Comparison of ENCODE assay signal across 8 cellular contexts in the genomic region with DNA sequence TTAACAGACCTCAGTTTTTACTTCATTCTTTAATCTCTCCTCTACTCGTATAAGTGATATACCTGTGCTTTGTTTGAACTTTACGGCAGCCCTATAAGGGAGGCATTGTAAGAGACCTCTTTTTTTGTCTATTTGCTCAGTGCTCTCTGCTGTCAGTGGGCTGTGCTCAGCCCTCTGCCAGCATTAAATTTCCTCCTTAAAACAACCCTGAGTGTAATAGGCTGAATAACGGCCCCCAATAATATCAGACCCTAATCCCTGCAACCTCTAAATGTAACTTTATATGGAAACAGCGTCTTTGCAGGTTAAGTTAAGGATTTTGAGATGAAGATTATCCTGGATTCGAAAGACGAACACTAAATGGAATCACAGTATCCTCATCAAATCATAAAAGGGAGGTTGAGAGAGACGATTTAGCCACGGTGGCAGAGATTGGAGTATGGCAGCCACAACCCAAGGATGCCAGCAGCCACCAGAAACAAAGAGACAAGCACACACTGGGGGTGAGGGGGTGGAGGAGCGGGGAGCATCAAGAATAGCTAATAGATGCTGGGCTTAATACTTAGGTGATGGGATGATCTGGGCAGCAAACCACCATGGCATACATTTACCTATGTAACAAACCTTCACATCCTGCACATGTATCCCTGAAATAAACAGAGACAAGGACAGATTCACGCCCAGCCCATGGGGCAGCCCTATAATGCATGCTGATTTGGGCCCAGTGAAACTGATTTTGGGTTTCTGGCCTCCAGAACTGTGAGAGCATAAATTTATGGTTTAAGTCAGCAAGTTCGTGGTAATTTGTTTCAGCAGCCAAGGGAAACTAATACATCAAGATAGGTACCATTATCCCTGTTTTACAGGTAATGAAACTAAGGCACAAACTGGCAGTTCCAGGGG. TPM values are rescaled to one million over a fixed set of nuclear protein-coding genes. Genes with fewer than 3 reads are reported as not detected.
DNase-seq lines count a peak whose midpoint lies in the region; ATAC-seq, FAIRE-seq and TF ChIP-seq lines count a peak whose summit lies in the region.

No MANE protein-coding gene starts in this region.

- CTCF ChIA-PET in H1 (lab: Charles Lee; ENCODE audit: partially characterized antibody): interaction anchor here (1.2 to 1.9 kb wide), 2 partner anchors 14 to 247 kb away, joined by 3 to 8 read pairs; a partner anchor contains a TSS

- H3K27me3 Mint-ChIP-seq in natural killer cell treated with Interleukin-12 subunit alpha and Interleukin-12 subunit beta and Interleukin-15 and Interleukin-18, amount 100 ng/mL, for 72 hours: no peaks in the 10 kb centered on the region

- no peak for TF ChIP-seq CTCF in H1 (IDR thresholded peaks at IDR 0.05; ENCODE audit: control extremely low read depth in 1 of 3, insufficient read depth in 1 of 3, low read depth in 1 of 3, low read length in 3 of 3)

- POLR2A ChIA-PET in H1 (lab: Charles Lee; ENCODE audit: partially characterized antibody): interaction anchor here (1.0 to 2.4 kb wide), 2 partner anchors 13 to 15 kb away, joined by 4 to 7 read pairs; a partner anchor contains a TSS

- H2BK12ac ChIP-seq in H1 (ENCODE audit: low read depth, low read length): no peak overlapping the region; the same call in 1 of the 2 replicates

- no peak overlapping the region for H3K14ac ChIP-seq in H1 (ENCODE audit: insufficient read length)

- H3K23ac ChIP-seq in H1 (ENCODE audit: insufficient read length): no peak overlapping the region

- peak overlapping the region; percentile 83 to 90 for H3K4me2 ChIP-seq in H1 (ENCODE audit: insufficient read depth in 1 of 2, low read depth in 2 of 2, low read length in 2 of 2)

- no peaks in the 10 kb centered on the region for H3K9me3 ChIP-seq in H1 (ENCODE audit: insufficient read depth in 2 of 2, low read depth in 1 of 2, low read length in 1 of 2)

- TF ChIP-seq RAD21 in H1 (IDR thresholded peaks at IDR 0.05 in 1 of 2, conservative IDR thresholded peaks at IDR 0.05 in 1 of 2; ENCODE audit: low read depth in 2 of 2, low read length in 2 of 2): no peak

- H3K36me3 Mint-ChIP-seq in natural killer cell treated with Interleukin-12 subunit alpha and Interleukin-12 subunit beta and Interleukin-15 and Interleukin-18, amount 100 ng/mL, for 72 hours: peaks cover 6% of the 10 kb centered on the region

- peak overlapping the region; percentile 99 to 100 for H3K27ac Mint-ChIP-seq in natural killer cell treated with Interleukin-12 subunit alpha and Interleukin-12 subunit beta and Interleukin-15 and Interleukin-18, amount 100 ng/mL, for 72 hours

- H4K8ac ChIP-seq in H1 (ENCODE audit: extremely low read depth, insufficient read depth, low read length): no peak overlapping the region

- peaks cover 35 to 38% of the 10 kb centered on the region in 2 donors for H3K4me1 Mint-ChIP-seq in natural killer cell treated with Interleukin-12 subunit alpha and Interleukin-12 subunit beta and Interleukin-15 and Interleukin-18, amount 100 ng/mL, for 72 hours (ENCODE audit: low read depth in 2 of 2)

- no peaks in the 10 kb centered on the region for H3K9me3 Mint-ChIP-seq in natural killer cell treated with Interleukin-12 subunit alpha and Interleukin-12 subunit beta and Interleukin-15 and Interleukin-18, amount 100 ng/mL, for 72 hours

- no peak overlapping the region for H4K91ac ChIP-seq in H1 (replicated peaks; ENCODE audit: insufficient read length, low read length)

- 34% methylated on average over 11 of the region's 11 CpGs; no CpG with 5 or more reads in 1 of the 2 experiments for WGBS in H1 (ENCODE audit: extremely low coverage in 1 of 2, insufficient coverage in 1 of 2, insufficient read length in 1 of 2, insufficient replicate concordance in 2 of 2, low coverage in 1 of 2, low lambda C conversion rate in 2 of 2, missing lambda C conversion rate in 1 of 2), 2 experiments

- peak overlapping the region; percentile 98; the same call in 1 of the 2 replicates for H3K27ac ChIP-seq in H1 (ENCODE audit: low read depth, low read length)

- no peak for FAIRE-seq in H1 (lab: Jason Lieb, UNC)

- DNase-seq in NCI-H2227 treated with DMSO at 0.1 percent for 48 hours (lab: John Stamatoyannopoulos, UW) (peak; percentile 21), H1 (ENCODE audit: low read depth in 1 of 2, low spot score in 2 of 2) (no peak), NCI-H2107 (lab: John Stamatoyannopoulos, UW) (no peak), C1 segment of cervical spinal cord (lab: John Stamatoyannopoulos, UW) (no peak), T1000 (lab: John Stamatoyannopoulos, UW) (no peak)
- DNase-seq in natural killer cell treated with Interleukin-12 subunit alpha and Interleukin-12 subunit beta and Interleukin-15 and Interleukin-18, amount 100 ng/mL, for 72 hours (ENCODE audit: low spot score): no peak

- H3K36me3 ChIP-seq in H1 (ENCODE audit: control insufficient read depth in 2 of 4, insufficient read depth in 4 of 4, low read length in 3 of 4): 0 out of 8 replicates have a peak, but pooled peaks cover 0 to 2% (median 0%) of the 10 kb centered on the region in 4 experiments

- TF ChIP-seq POLR2A in H1 (IDR thresholded peaks at IDR 0.05; ENCODE audit: control extremely low read depth in 1 of 2, low read depth in 2 of 2, low read length in 2 of 2): no peak

- H4K20me1 ChIP-seq in H1 (replicated peaks in 1 of 2; ENCODE audit: control insufficient read depth in 1 of 2, insufficient read depth in 2 of 2, low read length in 2 of 2): peaks cover 0 to 5% of the 10 kb centered on the region in 2 experiments

- H4K5ac ChIP-seq in H1 (ENCODE audit: insufficient read length, low read depth, low read length): peak overlapping the region; percentile 28

- H3K18ac ChIP-seq in H1 (ENCODE audit: extremely low read depth, low read length): peak overlapping the region; percentile 36

- H3K27me3 ChIP-seq in H1 (replicated peaks in 1 of 4; ENCODE audit: control insufficient read depth in 3 of 4, extremely low read depth in 1 of 4, insufficient read depth in 3 of 4, low read length in 3 of 4): no peaks in the 10 kb centered on the region

- peaks cover 0 to 3% (median under 1%) of the 10 kb centered on the region in 4 experiments; a peak in 2 of 7 replicates for H3K4me1 ChIP-seq in H1 (replicated peaks in 1 of 4; ENCODE audit: control insufficient read depth in 3 of 4, insufficient read depth in 4 of 4, low read length in 3 of 4)

- no peak overlapping the region for H2BK20ac ChIP-seq in H1 (ENCODE audit: low read length)

- peaks cover 2% of the 10 kb centered on the region; the same call in 1 of the 2 replicates for H3K79me1 ChIP-seq in H1 (ENCODE audit: low read depth, low read length)

- H2BK15ac ChIP-seq in H1 (ENCODE audit: low read length): no peak overlapping the region

- peak overlapping the region; percentile 81 to 99 (median 94) for H3K4me3 ChIP-seq in H1 (ENCODE audit: extremely low read depth in 1 of 4, insufficient read depth in 2 of 4, low read depth in 3 of 4, low read length in 4 of 4)

- no peak for TF ChIP-seq EP300 in H1 (IDR thresholded peaks at IDR 0.05; ENCODE audit: borderline replicate concordance in 1 of 2, low read depth in 2 of 2, low read length in 2 of 2)

- no peak overlapping the region for H2BK120ac ChIP-seq in H1 (replicated peaks; ENCODE audit: low read depth, low read length)

- H3K4me3 Mint-ChIP-seq in natural killer cell treated with Interleukin-12 subunit alpha and Interleukin-12 subunit beta and Interleukin-15 and Interleukin-18, amount 100 ng/mL, for 72 hours: peak overlapping the region; percentile 95

- H3K4ac ChIP-seq in H1 (replicated peaks; ENCODE audit: insufficient read length, low read depth, low read length): peak overlapping the region; percentile 27

- 0 out of 2 replicates have a peak overlapping the region, but pooled peaks have one; percentile 18 for H2AK5ac ChIP-seq in H1 (ENCODE audit: low read depth, low read length)

- H2BK5ac ChIP-seq in H1 (ENCODE audit: low read depth, low read length): 0 out of 2 replicates have a peak overlapping the region, but pooled peaks have one; percentile 9

- peak; percentile 39 for ATAC-seq in GM18511 (IDR thresholded peaks at IDR 0.05; ENCODE audit: unreplicated experiment)
- ATAC-seq in HG02588 (IDR thresholded peaks at IDR 0.05; ENCODE audit: unreplicated experiment): peak; percentile 25
- ATAC-seq in natural killer cell treated with Interleukin-12 subunit alpha and Interleukin-12 subunit beta and Interleukin-15 and Interleukin-18, amount 100 ng/mL, for 72 hours: no peak

- H2AFZ ChIP-seq in H1 (ENCODE audit: low read length): no peak overlapping the region; the same call in 1 of the 2 replicates

- peaks cover 5 to 50% of the 10 kb centered on the region in 2 experiments for H3K79me2 ChIP-seq in H1 (ENCODE audit: control insufficient read depth in 1 of 2, insufficient read depth in 2 of 2, low read length in 2 of 2)

- peak overlapping the region; percentile 72 to 97 (median 94) for H3K9ac ChIP-seq in H1 (replicated peaks in 1 of 4; ENCODE audit: extremely low read depth in 1 of 4, low read depth in 3 of 4, low read length in 3 of 4)

- no peak overlapping the region for H3K56ac ChIP-seq in H1 (replicated peaks; ENCODE audit: insufficient read length, low read depth, low read length)

- peaks cover 4% of the 10 kb centered on the region for H3K23me2 ChIP-seq in H1 (ENCODE audit: low read depth, low read length)

RNA-seq across cellular contexts. Expression of a gene that starts 0.9 kb away (rescaled TPM):
- total RNA-seq in H1 (2021; fragmentation: NEBNext Ultra II Directional; extraction: Animal tissue kit (Norgen Biotek cat#: 25700)): 36.1 and 37.9 TPM in 2 replicates
- 13.1 and 21.0 TPM in 2 replicates for polyA plus RNA-seq in H1 (2011; rRNA removed)
- polyA plus RNA-seq in H1 (2011; cell fraction: cytosol; rRNA removed): 24.8 TPM
- polyA plus RNA-seq in H1 (2011; cell fraction: nucleus; rRNA removed): 12.1 TPM
- 28.5 to 43.7 TPM (median 29.0 TPM) in 4 replicates for polyA plus RNA-seq in H1 (2012, experiment 1 of 2)
- polyA plus RNA-seq in H1 (2012, experiment 2 of 2): 5.3 TPM
- polyA plus RNA-seq in H1 (2013, experiment 1 of 2): 40.4 TPM
- polyA plus RNA-seq in H1 (2013, experiment 2 of 2): 41.2 TPM
- 26.8 and 38.4 TPM in 2 replicates for polyA minus RNA-seq in H1 (2011; rRNA and poly(A)+ RNA removed)
- 13.0 TPM for polyA minus RNA-seq in H1 (2011; cell fraction: cytosol; rRNA and poly(A)+ RNA removed)
- 27.1 TPM for polyA minus RNA-seq in H1 (2011; cell fraction: nucleus; rRNA and poly(A)+ RNA removed)
- total RNA-seq in natural killer cell treated with Interleukin-12 subunit alpha and Interleukin-12 subunit beta and Interleukin-15 and Interleukin-18, amount 100 ng/mL, for 72 hours: 10 to 100 TPM; 27.7 to 44.5 TPM

RNA-seq across cellular contexts. Expression of a gene that starts 14.7 kb away (rescaled TPM):
- 0.31 and 0.67 TPM in 2 replicates for total RNA-seq in H1 (2021; fragmentation: NEBNext Ultra II Directional; extraction: Animal tissue kit (Norgen Biotek cat#: 25700))
- 0.11 TPM in 2 replicates for polyA plus RNA-seq in H1 (2011; rRNA removed)
- polyA plus RNA-seq in H1 (2011; cell fraction: cytosol; rRNA removed): 0.25 TPM
- not detected for polyA plus RNA-seq in H1 (2011; cell fraction: nucleus; rRNA removed)
- 0.29 to 0.60 TPM (median 0.33 TPM) in 4 replicates for polyA plus RNA-seq in H1 (2012, experiment 1 of 2)
- polyA plus RNA-seq in H1 (2012, experiment 2 of 2): not detected
- polyA plus RNA-seq in H1 (2013, experiment 1 of 2): 0.39 TPM
- polyA plus RNA-seq in H1 (2013, experiment 2 of 2): 0.59 TPM
- polyA minus RNA-seq in H1 (2011; rRNA and poly(A)+ RNA removed): 0.34 and 0.35 TPM in 2 replicates
- polyA minus RNA-seq in H1 (2011; cell fraction: cytosol; rRNA and poly(A)+ RNA removed): not detected
- 1.5 TPM for polyA minus RNA-seq in H1 (2011; cell fraction: nucleus; rRNA and poly(A)+ RNA removed)
- not detected for total RNA-seq in natural killer cell treated with Interleukin-12 subunit alpha and Interleukin-12 subunit beta and Interleukin-15 and Interleukin-18, amount 100 ng/mL, for 72 hours

Comparison
In these comparisons a context has a peak if more than half of its experiments do, and no peak if none do; other contexts are left out.
1. ATAC-seq: peak in GM18511 (single experiment) and HG02588 (single experiment); none in natural killer cell treated with Interleukin-12 subunit alpha and Interleukin-12 subunit beta and Interleukin-15 and Interleukin-18, amount 100 ng/mL, for 72 hours (0 of 2).